ENCODE assay signal across 30 cellular contexts in the genomic region with DNA sequence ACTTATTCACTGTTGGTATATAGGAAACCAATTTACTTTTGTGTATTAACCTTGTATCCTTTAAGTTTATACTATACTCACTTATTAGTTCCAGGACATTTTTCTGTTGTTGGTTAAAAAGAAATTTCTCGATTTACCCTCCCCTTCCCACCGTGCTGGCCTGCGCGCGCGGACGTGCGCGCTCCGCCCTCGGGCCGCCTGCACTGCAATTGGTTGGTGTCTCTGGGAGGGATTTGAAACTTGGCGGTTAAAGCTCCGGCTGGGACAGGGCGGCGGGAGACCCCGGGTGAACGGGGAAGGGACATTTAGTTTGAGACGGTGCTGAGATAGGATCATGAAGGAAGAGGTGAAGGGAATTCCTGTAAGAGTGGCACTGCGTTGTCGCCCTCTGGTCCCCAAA. TPM values are rescaled to one million over a fixed set of nuclear protein-coding genes. Genes with fewer than 3 reads are reported as not detected.
"Had no signal": no experiment of that assay in that cellular context is flagged by ENCODE, and none has a peak within 500 bp of the region (broad histone marks: within the 10 kb centered on the region; RNA-seq: fewer than 3 reads in every experiment).

A gene with protein sequence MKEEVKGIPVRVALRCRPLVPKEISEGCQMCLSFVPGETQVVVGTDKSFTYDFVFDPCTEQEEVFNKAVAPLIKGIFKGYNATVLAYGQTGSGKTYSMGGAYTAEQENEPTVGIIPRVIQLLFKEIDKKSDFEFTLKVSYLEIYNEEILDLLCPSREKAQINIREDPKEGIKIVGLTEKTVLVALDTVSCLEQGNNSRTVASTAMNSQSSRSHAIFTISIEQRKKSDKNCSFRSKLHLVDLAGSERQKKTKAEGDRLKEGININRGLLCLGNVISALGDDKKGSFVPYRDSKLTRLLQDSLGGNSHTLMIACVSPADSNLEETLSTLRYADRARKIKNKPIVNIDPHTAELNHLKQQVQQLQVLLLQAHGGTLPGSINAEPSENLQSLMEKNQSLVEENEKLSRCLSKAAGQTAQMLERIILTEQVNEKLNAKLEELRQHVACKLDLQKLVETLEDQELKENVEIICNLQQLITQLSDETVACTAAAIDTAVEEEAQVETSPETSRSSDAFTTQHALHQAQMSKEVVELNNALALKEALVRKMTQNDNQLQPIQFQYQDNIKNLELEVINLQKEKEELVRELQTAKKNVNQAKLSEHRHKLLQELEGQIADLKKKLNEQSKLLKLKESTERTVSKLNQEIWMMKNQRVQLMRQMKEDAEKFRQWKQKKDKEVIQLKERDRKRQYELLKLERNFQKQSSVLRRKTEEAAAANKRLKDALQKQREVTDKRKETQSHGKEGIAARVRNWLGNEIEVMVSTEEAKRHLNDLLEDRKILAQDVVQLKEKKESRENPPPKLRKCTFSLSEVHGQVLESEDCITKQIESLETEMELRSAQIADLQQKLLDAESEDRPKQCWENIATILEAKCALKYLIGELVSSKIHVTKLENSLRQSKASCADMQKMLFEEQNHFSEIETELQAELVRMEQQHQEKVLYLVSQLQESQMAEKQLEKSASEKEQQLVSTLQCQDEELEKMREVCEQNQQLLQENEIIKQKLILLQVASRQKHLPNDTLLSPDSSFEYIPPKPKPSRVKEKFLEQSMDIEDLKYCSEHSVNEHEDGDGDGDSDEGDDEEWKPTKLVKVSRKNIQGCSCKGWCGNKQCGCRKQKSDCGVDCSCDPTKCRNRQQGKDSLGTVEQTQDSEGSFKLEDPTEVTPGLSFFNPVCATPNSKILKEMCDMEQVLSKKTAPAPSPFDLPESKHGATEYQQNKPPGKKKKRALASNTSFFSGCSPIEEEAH (plus strand): TSS at position 230 of the 400 bp plus-strand sequence. CDS start 105 bp downstream, at position 335.

- H3K4me1 ChIP-seq: foreskin keratinocyte, gastroesophageal sphincter, left lung, parathyroid adenoma, right lobe of liver, suprapubic skin, transverse colon, upper lobe of right lung, uterus had no signal

- H3K4me2 ChIP-seq: hepatocyte had no signal

- H3K27ac ChIP-seq: coronary artery, foreskin keratinocyte, gastroesophageal sphincter, heart left ventricle, hepatocyte, left lung, parathyroid adenoma, right lobe of liver, suprapubic skin, transverse colon, upper lobe of right lung, uterus had no signal

- H3K79me2 ChIP-seq: hepatocyte, parathyroid adenoma had no signal

- H3K4me3 ChIP-seq: coronary artery, gastroesophageal sphincter, heart left ventricle, hepatocyte, left lung, mucosa of descending colon, right lobe of liver, suprapubic skin, transverse colon, upper lobe of right lung, uterus had no signal

- H3K9me3 ChIP-seq: left lung, mucosa of descending colon, right lobe of liver, suprapubic skin, transverse colon, upper lobe of right lung, uterus had no signal

- FAIRE-seq: kidney, small intestine had no signal

- H3K36me3 ChIP-seq: gastroesophageal sphincter, heart left ventricle, left lung, right lobe of liver, suprapubic skin, transverse colon, upper lobe of right lung, uterus had no signal

- DNase-seq: effector memory CD4-positive, alpha-beta T cell; erythroblast; foreskin keratinocyte; heart left ventricle; kidney; left cardiac atrium; left lung; mesenchymal stem cell; mucosa of descending colon; naive B cell; right lobe of liver; small intestine; stimulated activated CD4-positive, alpha-beta T cell treated with anti-CD3 and anti-CD28 coated beads, Interleukin-15, amount 100 ng/mL, for 24 hours; stimulated activated CD4-positive, alpha-beta T cell treated with anti-CD3 and anti-CD28 coated beads, Interleukin-2, amount 100 ng/mL, for 48 hours; stimulated activated naive CD4-positive, alpha-beta T cell; stimulated activated naive CD8-positive, alpha-beta T cell treated with anti-CD3 and anti-CD28 coated beads, Interleukin-15, amount 100 ng/mL, for 72 hours; transverse colon; upper lobe of right lung; uterus had no signal

- ATAC-seq: foreskin keratinocyte; gastroesophageal sphincter; heart left ventricle; left cardiac atrium; left lung; mucosa of descending colon; natural killer cell treated with Interleukin-12 subunit alpha and Interleukin-12 subunit beta and Interleukin-15 and Interleukin-18, amount 100 ng/mL, for 72 hours; right lobe of liver; stimulated activated naive CD8-positive, alpha-beta T cell treated with anti-CD3 and anti-CD28 coated beads, Interleukin-15, amount 100 ng/mL, for 72 hours; upper lobe of right lung had no signal

- H2AFZ ChIP-seq: hepatocyte, parathyroid adenoma had no signal

- H3K27me3 ChIP-seq: heart left ventricle, hepatocyte, left lung, right lobe of liver, suprapubic skin, transverse colon, upper lobe of right lung, uterus had no signal

- H3K9ac ChIP-seq: parathyroid adenoma had no signal

RNA-seq across cellular contexts. Expression of the gene that starts here (rescaled TPM):
- total RNA-seq: kidney; lower leg skin; mesothelial cell of epicardium; mucosa of descending colon; natural killer cell treated with Interleukin-12 subunit alpha and Interleukin-12 subunit beta and Interleukin-15 and Interleukin-18, amount 100 ng/mL, for 72 hours; neural crest cell; osteoblast; progenitor cell of endocrine pancreas; right lobe of liver; transverse colon had no signal
